Comparison of ENCODE assay signal across 11 cellular contexts in genomic region chr1:65429806-65430205, GRCh38. TPM values are rescaled to one million over a fixed set of nuclear protein-coding genes. Genes with fewer than 3 reads are reported as not detected.
A peak's percentile ranks its signal among the peaks of the same experiment; 100 is the strongest.
DNase-seq lines count a peak whose midpoint lies in the region; ATAC-seq, FAIRE-seq and TF ChIP-seq lines count a peak whose summit lies in the region.
"Had no signal": no experiment of that assay in that cellular context is flagged by ENCODE, and none has a peak within 500 bp of the region (broad histone marks: within the 10 kb centered on the region; RNA-seq: fewer than 3 reads in every experiment).

No MANE protein-coding gene starts in this region.

- no peak for TF ChIP-seq POLR2A in A549 (IDR thresholded peaks at IDR 0.05; ENCODE audit: low read length)

- H3K27me3 ChIP-seq in mesenchymal stem cell (ENCODE audit: control insufficient read depth in 1 of 2, insufficient read depth in 1 of 2, low read length in 2 of 2): no peaks in the 10 kb centered on the region
- H3K27me3 ChIP-seq: BE2C had no signal

- H3K9ac ChIP-seq in mesenchymal stem cell (ENCODE audit: low read length): peak overlapping the region; percentile 59

- CTCF ChIA-PET in A549 (lab: Yijun Ruan, JAX): interaction anchor here (0.9 to 2.4 kb wide), 4 partner anchors 29 to 258 kb away, joined by 4 to 13 read pairs (median 4); no protein-coding TSS in a partner anchor

- peaks cover 43% of the 10 kb centered on the region for H3K4me1 ChIP-seq in A549
- H3K4me1 ChIP-seq in mesenchymal stem cell (ENCODE audit: control insufficient read depth, insufficient read depth, low read depth, low read length): peaks cover 5% of the 10 kb centered on the region
- H3K4me1 ChIP-seq: BE2C had no signal

- no peak overlapping the region for H2AFZ ChIP-seq in mesenchymal stem cell (ENCODE audit: low read depth, low read length)

- H2BK15ac ChIP-seq in mesenchymal stem cell (ENCODE audit: low read depth, poor library complexity, severe bottlenecking): no peak overlapping the region

- TF ChIP-seq EP300 in A549 (IDR thresholded peaks at IDR 0.05): no peak

- H4K91ac ChIP-seq in mesenchymal stem cell (ENCODE audit: low read length): no peak overlapping the region

- H2BK120ac ChIP-seq in mesenchymal stem cell (ENCODE audit: low read depth, low read length): no peak overlapping the region

- ATAC-seq in A549: peak; percentile 46 to 52; a peak in 3 of 6 replicates
- ATAC-seq in HG03378 (IDR thresholded peaks at IDR 0.05; ENCODE audit: unreplicated experiment): no peak
- no peak for ATAC-seq in GM19467 (IDR thresholded peaks at IDR 0.05; ENCODE audit: unreplicated experiment)

- H2BK12ac ChIP-seq in mesenchymal stem cell (ENCODE audit: low read length in 2 of 2): no peak overlapping the region

- POLR2A ChIA-PET in A549 (lab: Yijun Ruan, JAX): no interaction called here

- H3K79me1 ChIP-seq in mesenchymal stem cell (replicated peaks; ENCODE audit: low read length, poor library complexity, severe bottlenecking): peaks cover 11% of the 10 kb centered on the region

- no peaks in the 10 kb centered on the region for H3K9me3 ChIP-seq in A549
- H3K9me3 ChIP-seq in mesenchymal stem cell (ENCODE audit: control insufficient read depth, low read length): no peaks in the 10 kb centered on the region
- H3K9me3 ChIP-seq: BE2C had no signal

- peak overlapping the region; percentile 64 to 71 for H3K27ac ChIP-seq in A549
- peak overlapping the region; percentile 86 for H3K27ac ChIP-seq in mesenchymal stem cell (ENCODE audit: low read length, poor library complexity, severe bottlenecking)
- H3K27ac ChIP-seq in caudate nucleus (ENCODE audit: low read depth, low read length): no peak overlapping the region

- no peak overlapping the region for H3K14ac ChIP-seq in mesenchymal stem cell (ENCODE audit: low read length in 2 of 2)

- 17% methylated on average over 7 of the region's 7 CpGs for WGBS in A549 (ENCODE audit: missing lambda C conversion rate)
- WGBS in mesenchymal stem cell: 21% methylated on average over 7 of the region's 7 CpGs

- DNase-seq in A549 (ENCODE audit: low read depth in 1 of 2, low spot score in 1 of 2) (peak; percentile 23 to 55), LHCN-M2 (ENCODE audit: low read depth) (peak; percentile 95), dermis blood vessel endothelial cell (peak; percentile 97), mesenchymal stem cell (peak; percentile 74), SHP77 treated with DMSO at 0.1 percent for 48 hours (lab: John Stamatoyannopoulos, UW) (no peak), caudate nucleus (lab: John Stamatoyannopoulos, UW) (no peak)
- DNase-seq: BE2C; central memory CD4-positive, alpha-beta T cell; NCI-H2107 had no signal

- H3K4me2 ChIP-seq in A549: peak overlapping the region; percentile 59
- H3K4me2 ChIP-seq in mesenchymal stem cell (ENCODE audit: low read length, poor library complexity, severe bottlenecking): peak overlapping the region; percentile 19

- H3K23ac ChIP-seq in mesenchymal stem cell (ENCODE audit: low read length in 2 of 2): no peak overlapping the region

- no peak for FAIRE-seq in A549 (lab: Jason Lieb, UNC)

- H3K4me3 ChIP-seq in A549: peak overlapping the region; percentile 4; the same call in 1 of the 3 replicates
- no peak overlapping the region for H3K4me3 ChIP-seq in mesenchymal stem cell (ENCODE audit: insufficient read depth in 1 of 2, low read depth in 1 of 2, low read length in 2 of 2)

- no peak overlapping the region for H3K18ac ChIP-seq in mesenchymal stem cell (ENCODE audit: low read depth in 1 of 2, low read length in 2 of 2)

- peaks cover 13 to 90% of the 10 kb centered on the region in 2 experiments for H3K36me3 ChIP-seq in mesenchymal stem cell (ENCODE audit: control insufficient read depth in 1 of 2, insufficient read depth in 2 of 2, low read depth in 1 of 2, low read length in 2 of 2)
- H3K36me3 ChIP-seq: BE2C had no signal

- TF ChIP-seq CTCF in A549 (IDR thresholded peaks at IDR 0.05): no peak

- no peak overlapping the region for H3K4ac ChIP-seq in mesenchymal stem cell (ENCODE audit: low read depth in 1 of 2, low read length in 2 of 2)

- peak overlapping the region; percentile 79 for H2BK5ac ChIP-seq in mesenchymal stem cell (ENCODE audit: low read depth, low read length, poor library complexity, severe bottlenecking)

- H4K8ac ChIP-seq in mesenchymal stem cell (ENCODE audit: low read length): no peak overlapping the region

- TF ChIP-seq RAD21 in A549 (conservative IDR thresholded peaks at IDR 0.05 in 1 of 2, IDR thresholded peaks at IDR 0.05 in 1 of 2): no peak

- no peak overlapping the region for H2AK5ac ChIP-seq in mesenchymal stem cell (ENCODE audit: low read length, severe bottlenecking)

TF ChIP-seq in A549, 52 proteins besides CTCF, POLR2A, EP300 and RAD21:
- TF ChIP-seq CHD2 (IDR thresholded peaks at IDR 0.05; ENCODE audit: low read length, partially characterized antibody) (no peak), SMC3 (IDR thresholded peaks at IDR 0.05) (no peak), USF2 (IDR thresholded peaks at IDR 0.05) (no peak), FOXS1 (CRISPR knock-in tag; IDR thresholded peaks at IDR 0.05) (no peak), ATOH8 (CRISPR knock-in tag; IDR thresholded peaks at IDR 0.05; ENCODE audit: low read depth) (no peak), MAX (IDR thresholded peaks at IDR 0.05) (peak; percentile 40; the same call in 1 of the 2 replicates), JUN (IDR thresholded peaks at IDR 0.05) (no peak), FOSL2 (IDR thresholded peaks at IDR 0.05) (0 out of 2 replicates have a peak, but pooled peaks have one; percentile 37), FOSL2 (CRISPR knock-in tag; IDR thresholded peaks at IDR 0.05) (peak; percentile 75), JUNB (IDR thresholded peaks at IDR 0.05) (peak; percentile 22; the same call in 1 of the 2 replicates), GATA3 (IDR thresholded peaks at IDR 0.05; ENCODE audit: borderline replicate concordance) (peak; percentile 18; the same call in 1 of the 2 replicates), MAFK (IDR thresholded peaks at IDR 0.05; ENCODE audit: partially characterized antibody) (no peak), E2F6 (IDR thresholded peaks at IDR 0.05; ENCODE audit: borderline replicate concordance, low read depth) (no peak), MYC (IDR thresholded peaks at IDR 0.05; ENCODE audit: borderline replicate concordance, low read length) (no peak), ZNF302 (CRISPR knock-in tag; IDR thresholded peaks at IDR 0.05) (no peak), POLR2AphosphoS2 (conservative IDR thresholded peaks at IDR 0.05; ENCODE audit: low read length) (no peak), NPAS2 (CRISPR knock-in tag; IDR thresholded peaks at IDR 0.05; ENCODE audit: borderline replicate concordance) (no peak), BHLHE40 (IDR thresholded peaks at IDR 0.05; ENCODE audit: low read depth, low read length) (no peak), NR3C1 (IDR thresholded peaks at IDR 0.05) (no peak), RCOR1 (IDR thresholded peaks at IDR 0.05; ENCODE audit: low read depth, low read length) (no peak)
TF ChIP-seq in A549: peak in this region for 4.

RNA-seq across cellular contexts. Expression of gene LEPR, which starts 9.3 kb away (rescaled TPM):
- polyA plus RNA-seq in A549 (2011; rRNA removed): 6.5 and 6.7 TPM in 2 replicates
- 0.59 and 0.80 TPM in 2 replicates for polyA plus RNA-seq in A549 (2012; cell fraction: cytosol; rRNA removed)
- polyA plus RNA-seq in A549 (2012; cell fraction: nucleus; rRNA removed): 0.24 and 0.43 TPM in 2 replicates
- polyA plus RNA-seq in A549 (2017; fragmentation: RNase III; extraction: RNeasy Plus Mini Kit Qiagen cat#74134 plus additional on column Dnase treatment): 2.8 to 3.3 TPM (median 3.1 TPM) in 3 replicates
- polyA minus RNA-seq in A549 (2011; rRNA and poly(A)+ RNA removed): 3.4 and 3.9 TPM in 2 replicates
- 20.2 and 20.7 TPM in 2 replicates for total RNA-seq in LHCN-M2 (2014; rRNA removed)
- 6.1 TPM for polyA plus RNA-seq in LHCN-M2 (2012)
- total RNA-seq in dermis blood vessel endothelial cell: 81.2 and 109 TPM in 2 replicates
- polyA plus RNA-seq in mesenchymal stem cell (2013, experiment 1 of 2): 55.1 TPM
- 58.6 TPM for polyA plus RNA-seq in mesenchymal stem cell (2013, experiment 2 of 2)

RNA-seq across cellular contexts. Expression of gene LEPROT, which starts 9.3 kb away (rescaled TPM):
- 48.4 and 62.9 TPM in 2 replicates for polyA plus RNA-seq in A549 (2011; rRNA removed)
- 20.6 and 23.8 TPM in 2 replicates for polyA plus RNA-seq in A549 (2012; cell fraction: cytosol; rRNA removed)
- polyA plus RNA-seq in A549 (2012; cell fraction: nucleus; rRNA removed): 11.5 and 29.9 TPM in 2 replicates
- polyA plus RNA-seq in A549 (2017; fragmentation: RNase III; extraction: RNeasy Plus Mini Kit Qiagen cat#74134 plus additional on column Dnase treatment): 49.5 to 57.6 TPM (median 51.2 TPM) in 3 replicates
- polyA minus RNA-seq in A549 (2011; rRNA and poly(A)+ RNA removed): 40.3 and 42.5 TPM in 2 replicates
- total RNA-seq in LHCN-M2 (2014; rRNA removed): 37.6 and 58.8 TPM in 2 replicates
- polyA plus RNA-seq in LHCN-M2 (2012): 53.1 TPM
- 58.7 and 60.6 TPM in 2 replicates for total RNA-seq in dermis blood vessel endothelial cell
- 121 TPM for polyA plus RNA-seq in mesenchymal stem cell (2013, experiment 1 of 2)
- polyA plus RNA-seq in mesenchymal stem cell (2013, experiment 2 of 2): 125 TPM

Comparison
In these comparisons a context has a peak if more than half of its experiments do, and no peak if none do; other contexts are left out.
1. ATAC-seq: peak in A549 (2 of 2); none in HG03378 (single experiment) and GM19467 (single experiment).
2. DNase-seq: peak in A549 (2 of 2), LHCN-M2 (single experiment), dermis blood vessel endothelial cell (single experiment) and mesenchymal stem cell (single experiment); none in SHP77 treated with DMSO at 0.1 percent for 48 hours (single experiment) and caudate nucleus (0 of 61).